ENCODE assay signal across 21 cellular contexts in genomic region chr12:58557646-58558045, GRCh38.
"Had no signal": no experiment of that assay in that cellular context is flagged by ENCODE, and none has a peak within 500 bp of the region (broad histone marks: within the 10 kb centered on the region; RNA-seq: fewer than 3 reads in every experiment).

No MANE protein-coding gene starts in this region.

- FAIRE-seq: frontal cortex had no signal

- H3K4me1 ChIP-seq: left ventricle myocardium inferior, tibial nerve, uterus had no signal

- H3K4me3 ChIP-seq: left ventricle myocardium inferior, tibial nerve, uterus had no signal

- H3K36me3 ChIP-seq: left ventricle myocardium inferior, tibial nerve, uterus had no signal

- H3K27ac ChIP-seq: epithelial cell of prostate, left ventricle myocardium inferior, tibial nerve, uterus, VCaP had no signal

- H3K27me3 ChIP-seq: tibial nerve, uterus had no signal

- DNase-seq: activated CD4-positive, alpha-beta T cell treated with anti-CD3 and anti-CD28 coated beads, Interleukin-2, amount 50 U/mL, for 1 hour; activated CD4-positive, CD25-positive, alpha-beta regulatory T cell treated with anti-CD3 and anti-CD28 coated beads, Interleukin-2, amount 50 U/mL, for 72 hours; activated CD8-positive, alpha-beta memory T cell treated with anti-CD3 and anti-CD28 coated beads for 24 hours; activated CD8-positive, alpha-beta memory T cell treated with anti-CD3 and anti-CD28 coated beads, Interleukin-2, amount 50 U/mL, for 48 hours; activated effector memory CD4-positive, alpha-beta T cell treated with Interleukin-2 at 50 U/mL for 16 hours; activated naive CD4-positive, alpha-beta T cell treated with anti-CD3 and anti-CD28 coated beads, Interleukin-2, amount 10 ng/mL, durations not matched to agents 7 days and 5 days; activated naive CD8-positive, alpha-beta T cell treated with anti-CD3 and anti-CD28 coated beads, Interleukin-2, amount 50 U/mL, for 24 hours; activated T-cell treated with anti-CD3 and anti-CD28 coated beads, Interleukin-2, amount 50 U/mL, for 48 hours; effector memory CD8-positive, alpha-beta T cell; head of caudate nucleus; left ventricle myocardium inferior; posterior cingulate gyrus; stimulated activated naive CD8-positive, alpha-beta T cell treated with anti-CD3 and anti-CD28 coated beads, Interleukin-15, Interleukin-2, amounts not matched to agents 100 U/mL and 50 U/mL, for 24 hours; substantia nigra; T-helper 17 cell; uterus had no signal

- ATAC-seq: activated naive CD8-positive, alpha-beta T cell treated with anti-CD3 and anti-CD28 coated beads, Interleukin-2, amount 50 U/mL, for 24 hours; effector memory CD8-positive, alpha-beta T cell; natural killer cell treated with Interleukin-12 subunit alpha and Interleukin-12 subunit beta and Interleukin-15 and Interleukin-18, amount 100 ng/mL, for 72 hours; stimulated activated naive CD8-positive, alpha-beta T cell treated with anti-CD3 and anti-CD28 coated beads, Interleukin-15, Interleukin-2, amounts not matched to agents 100 U/mL and 50 U/mL, for 24 hours; T-helper 17 cell had no signal

- H3K9me3 ChIP-seq: left ventricle myocardium inferior, tibial nerve, uterus had no signal
